10 cellular contexts compared by ENCODE assay signal in the genomic region with DNA sequence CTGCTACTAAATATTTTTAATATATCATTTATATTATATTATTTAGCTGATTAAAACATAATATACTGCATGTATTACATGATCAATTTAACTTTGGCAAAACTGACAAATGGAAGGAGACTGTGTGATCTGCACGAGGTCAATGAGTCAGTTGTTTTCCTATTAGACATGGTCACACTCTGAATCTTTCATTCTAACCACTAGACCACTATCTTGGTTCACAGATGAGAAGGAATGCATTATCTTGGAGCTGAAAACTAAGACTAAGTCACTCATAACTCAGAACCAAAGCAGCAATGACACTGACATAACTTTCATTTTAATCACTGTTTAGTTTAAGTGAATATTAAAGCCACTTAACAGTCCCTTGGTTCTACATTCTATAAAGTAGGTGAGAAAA. TPM values are rescaled to one million over a fixed set of nuclear protein-coding genes. Genes with fewer than 3 reads are reported as not detected.
DNase-seq lines count a peak whose midpoint lies in the region; ATAC-seq and TF ChIP-seq lines count a peak whose summit lies in the region.
"Had no signal": no experiment of that assay in that cellular context is flagged by ENCODE, and none has a peak within 500 bp of the region (broad histone marks: within the 10 kb centered on the region; RNA-seq: fewer than 3 reads in every experiment).

No MANE protein-coding gene starts in this region.

- H3K9me3 ChIP-seq in vagina: no peaks in the 10 kb centered on the region
- no peaks in the 10 kb centered on the region for H3K9me3 ChIP-seq in adrenal gland (replicated peaks in 1 of 3)

- no peaks in the 10 kb centered on the region for H3K4me1 ChIP-seq in foreskin keratinocyte
- H3K4me1 ChIP-seq in vagina: no peaks in the 10 kb centered on the region
- peaks cover 9 to 19% of the 10 kb centered on the region in 2 donors for H3K4me1 ChIP-seq in adrenal gland (replicated peaks in 1 of 2)

- no peaks in the 10 kb centered on the region for H3K9me3 Mint-ChIP-seq in T-cell

- peaks cover 32% of the 10 kb centered on the region for H3K36me3 Mint-ChIP-seq in T-cell

- H3K27ac Mint-ChIP-seq in T-cell: peak overlapping the region in 1 of 2 donors; percentile 12

- TF ChIP-seq POLR2A in vagina (IDR thresholded peaks at IDR 0.05): no peak
- TF ChIP-seq POLR2A in adrenal gland (IDR thresholded peaks at IDR 0.05): no peak

- DNase-seq in EL (peak; percentile 75), GM20000 (ENCODE audit: low spot score) (peak; percentile 20), OCI-M1 (lab: John Stamatoyannopoulos, UW) (peak; percentile 95), foreskin keratinocyte (peak in 1 of 2 donors; percentile 20), NCI-H82 (lab: John Stamatoyannopoulos, UW) (no peak), vagina (ENCODE audit: extremely low spot score in 2 of 2) (no peak), T-cell (no peak), adrenal gland (no peak)
- DNase-seq: kidney, NCI-H2171 had no signal

- ATAC-seq in foreskin keratinocyte: peak; percentile 64
- no peak for ATAC-seq in T-cell (replicated peaks in 1 of 4)

- WGBS in adrenal gland, 4 donors: 25 to 51% (median 33%) methylated on average over 1 of the region's 1 CpG

- no peaks in the 10 kb centered on the region for H3K36me3 ChIP-seq in vagina
- H3K36me3 ChIP-seq in adrenal gland (replicated peaks in 1 of 2): no peaks in the 10 kb centered on the region

- H3K4me3 ChIP-seq in vagina (no peak overlapping the region), adrenal gland (no peak overlapping the region)

- POLR2A ChIA-PET in T-cell (lab: Charles Lee): interaction anchor here in 1 of 2 donors (0.7 kb wide), 1 partner anchor 55 kb away, joined by 3 read pairs; no protein-coding TSS in a partner anchor

- no peaks in the 10 kb centered on the region for H3K27me3 ChIP-seq in foreskin keratinocyte
- no peaks in the 10 kb centered on the region for H3K27me3 ChIP-seq in vagina
- no peaks in the 10 kb centered on the region for H3K27me3 ChIP-seq in adrenal gland

- CTCF ChIA-PET in T-cell (lab: Charles Lee): interaction anchor here (0.6 to 5.0 kb wide), 11 partner anchors 16 to 46 kb away, joined by 3 to 32 read pairs (median 5); partner anchors contain the start of gene GNPTAB (in 2 of the 2)

- intact Hi-C loops in vagina (cut with DNase I): no loop called here
- intact Hi-C loops in adrenal gland (cut with DNase I): no loop called here

- TF ChIP-seq CTCF in GM20000 (IDR thresholded peaks at IDR 0.05; ENCODE audit: extremely low read depth, missing control alignments) (no peak), foreskin keratinocyte (conservative IDR thresholded peaks at IDR 0.05) (no peak), vagina (IDR thresholded peaks at IDR 0.05) (no peak), adrenal gland (IDR thresholded peaks at IDR 0.05) (no peak)

- H3K4me1 Mint-ChIP-seq in T-cell: peaks cover 18 to 31% (median 29%) of the 10 kb centered on the region in 3 donors

- H3K4me3 Mint-ChIP-seq in T-cell: no peak overlapping the region

- H3K27me3 Mint-ChIP-seq in T-cell: no peaks in the 10 kb centered on the region

- H3K27ac ChIP-seq in foreskin keratinocyte (no peak overlapping the region), vagina (no peak overlapping the region), adrenal gland (peak overlapping the region in 2 of 5 donors; percentile 15 to 41)

RNA-seq across cellular contexts. Expression of gene GNPTAB, which starts 37.4 kb away (rescaled TPM):
- total RNA-seq in foreskin keratinocyte: 32.7 and 33.7 TPM in 2 replicates
- polyA plus RNA-seq in foreskin keratinocyte: 8.6 and 10.1 TPM in 2 replicates
- 28.7 TPM for total RNA-seq in vagina
- 10 to 100 TPM; 44.9 to 66.8 (median 57.0) TPM for total RNA-seq in T-cell
- 10 to 100 TPM in 7 of 8 donors, 1 to 10 TPM in 1; 8.6 to 31.3 (median 19.6) TPM for total RNA-seq in adrenal gland
- polyA plus RNA-seq in adrenal gland: 10 to 100 TPM in 2 of 3 donors, 1 to 10 TPM in 1; 7.6 to 11.2 (median 10.7) TPM

RNA-seq across cellular contexts. Expression of gene SYCP3, which starts 54.1 kb away (rescaled TPM):
- 0.07 and 0.17 TPM in 2 replicates for total RNA-seq in foreskin keratinocyte
- polyA plus RNA-seq in foreskin keratinocyte: 0.07 TPM in 1 of 2 replicates, not detected in the other
- not detected for total RNA-seq in vagina
- under 1 TPM; 0.26 to 0.95 (median 0.69) TPM for total RNA-seq in T-cell
- total RNA-seq in adrenal gland: under 1 TPM in 1 of 8 donors, not detected in 7; 0.20 TPM
- under 1 TPM in 2 of 3 donors, not detected in 1; 0.16 to 0.37 TPM for polyA plus RNA-seq in adrenal gland

Comparison
In these comparisons a context has a peak if more than half of its experiments do, and no peak if none do; other contexts are left out.
1. DNase-seq: peak in EL (single experiment), GM20000 (single experiment) and OCI-M1 (single experiment); none in NCI-H82 (single experiment), vagina (0 of 2), T-cell (0 of 34) and adrenal gland (0 of 7).